In the genomic region with DNA sequence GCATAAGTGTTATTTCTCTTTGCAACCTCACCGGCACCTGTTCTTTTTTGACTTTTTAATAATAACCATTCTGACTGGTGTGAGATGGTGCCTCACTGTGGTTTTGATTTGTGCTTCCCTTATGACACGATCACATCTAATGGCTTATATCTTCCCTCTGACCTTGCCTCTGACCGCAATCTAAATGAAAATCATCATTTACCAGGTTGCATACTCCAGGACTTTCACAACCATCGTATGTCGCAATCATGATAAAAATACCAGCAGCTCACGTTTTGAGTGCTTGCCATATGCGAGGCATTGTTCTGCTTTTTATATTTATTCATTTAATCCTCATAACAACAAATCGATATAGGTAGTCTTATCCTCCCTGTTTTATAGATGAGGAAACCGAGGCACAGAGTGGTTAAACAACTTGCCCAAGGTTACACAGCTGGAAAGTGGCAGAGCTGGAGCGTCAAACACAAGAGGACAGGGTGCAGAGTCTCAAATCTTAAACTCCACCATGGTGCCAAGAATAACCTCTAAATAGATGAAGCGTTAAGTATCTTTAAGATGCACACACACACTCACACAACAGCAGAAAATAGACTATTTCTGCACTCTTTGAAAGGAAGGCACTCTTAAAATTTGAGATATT, we compare ENCODE assay signal across 1 cellular context.
TF ChIP-seq lines count a peak whose summit lies in the region.

No MANE protein-coding gene starts in this region.

TF ChIP-seq in HepG2, 621 proteins besides CTCF, POLR2A, EP300 and RAD21 (continued from another document):
- TF ChIP-seq GZF1 (CRISPR knock-in tag; IDR thresholded peaks at IDR 0.05) (no peak), CEBPG (CRISPR knock-in tag; IDR thresholded peaks at IDR 0.05) (peak; percentile 69), ZFAT (CRISPR knock-in tag; conservative IDR thresholded peaks at IDR 0.05) (no peak)
